Comparison of ENCODE assay signal across 17 cellular contexts in the genomic region with DNA sequence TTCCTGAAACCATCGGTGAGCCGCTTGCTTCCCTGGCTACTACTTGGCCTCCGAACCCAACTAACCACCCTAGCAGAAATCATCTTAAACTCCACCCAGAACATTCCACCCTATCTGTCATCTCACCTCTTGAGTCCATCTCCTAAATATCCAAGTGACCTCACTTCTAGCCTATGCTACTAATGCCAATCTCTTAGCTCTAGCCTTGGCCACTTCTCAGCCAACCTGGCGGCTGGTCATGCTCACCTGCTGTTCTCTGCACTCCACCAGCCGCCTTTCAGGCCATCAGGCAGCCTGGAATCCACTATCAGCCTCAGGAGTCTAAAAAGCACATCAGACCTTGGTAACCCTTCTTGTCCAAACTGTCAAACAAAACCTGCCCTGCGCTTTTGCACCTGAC. TPM values are rescaled to one million over a fixed set of nuclear protein-coding genes. Genes with fewer than 3 reads are reported as not detected.
DNase-seq lines count a peak whose midpoint lies in the region; ATAC-seq and TF ChIP-seq lines count a peak whose summit lies in the region.
"Had no signal": no experiment of that assay in that cellular context is flagged by ENCODE, and none has a peak within 500 bp of the region (broad histone marks: within the 10 kb centered on the region; RNA-seq: fewer than 3 reads in every experiment).

No MANE protein-coding gene starts in this region.

- H2BK12ac ChIP-seq in trophoblast cell (ENCODE audit: low read length) = no peak overlapping the region

- WGBS in trophoblast cell (ENCODE audit: extremely low coverage, insufficient coverage, insufficient read length) = no CpG with 5 or more reads among the region's 6 CpGs

- no peak overlapping the region for H4K8ac ChIP-seq in trophoblast cell (ENCODE audit: low read depth, low read length)

- H2BK5ac ChIP-seq in trophoblast cell (ENCODE audit: low read depth, low read length, poor library complexity) = no peak overlapping the region

- TF ChIP-seq CTCF in HEK293 (tag by site-specific recombination; IDR thresholded peaks at IDR 0.05) = no peak

- peak overlapping the region; percentile 4 for H3K27ac Mint-ChIP-seq in activated CD4-positive, alpha-beta T cell treated with anti-CD3 and anti-CD28 coated beads for 36 hours
- H3K27ac Mint-ChIP-seq in central memory CD8-positive, alpha-beta T cell (ENCODE audit: low read depth) = peak overlapping the region; percentile 47
- no peak overlapping the region for H3K27ac Mint-ChIP-seq in activated CD8-positive, alpha-beta memory T cell treated with anti-CD3 and anti-CD28 coated beads, Interleukin-2, amount 10 ng/mL, durations not matched to agents 7 days and 5 days

- no peaks in the 10 kb centered on the region for H3K9me3 Mint-ChIP-seq in activated CD4-positive, alpha-beta T cell treated with anti-CD3 and anti-CD28 coated beads for 36 hours (ENCODE audit: low read depth)
- H3K9me3 Mint-ChIP-seq in central memory CD8-positive, alpha-beta T cell = no peaks in the 10 kb centered on the region
- no peaks in the 10 kb centered on the region for H3K9me3 Mint-ChIP-seq in activated CD8-positive, alpha-beta memory T cell treated with anti-CD3 and anti-CD28 coated beads, Interleukin-2, amount 10 ng/mL, durations not matched to agents 7 days and 5 days (ENCODE audit: low read depth)

- ATAC-seq in activated CD4-positive, alpha-beta T cell treated with anti-CD3 and anti-CD28 coated beads for 36 hours = no peak
- no peak for ATAC-seq in central memory CD8-positive, alpha-beta T cell (replicated peaks; ENCODE audit: extremely low read depth, poor library complexity, severe bottlenecking)
- ATAC-seq in activated CD8-positive, alpha-beta memory T cell treated with anti-CD3 and anti-CD28 coated beads, Interleukin-2, amount 10 ng/mL, durations not matched to agents 7 days and 5 days = no peak
- ATAC-seq in GM18517 (IDR thresholded peaks at IDR 0.05; ENCODE audit: unreplicated experiment) = no peak
- ATAC-seq in HG02870 (IDR thresholded peaks at IDR 0.05; ENCODE audit: unreplicated experiment) = no peak

- no peak overlapping the region for H3K4me2 ChIP-seq in trophoblast cell (ENCODE audit: low read length)

- H3K27me3 ChIP-seq in trophoblast cell (ENCODE audit: insufficient read depth, low read length) = no peaks in the 10 kb centered on the region
- H3K27me3 ChIP-seq: ovary had no signal

- intact Hi-C loops in activated CD4-positive, alpha-beta T cell treated with anti-CD3 and anti-CD28 coated beads for 36 hours (cut with DNase I, micrococcal nuclease) = no loop called here

- H3K4me1 Mint-ChIP-seq in activated CD4-positive, alpha-beta T cell treated with anti-CD3 and anti-CD28 coated beads for 36 hours = peaks cover 51% of the 10 kb centered on the region
- peaks cover 67% of the 10 kb centered on the region for H3K4me1 Mint-ChIP-seq in central memory CD8-positive, alpha-beta T cell
- peaks cover 26% of the 10 kb centered on the region for H3K4me1 Mint-ChIP-seq in activated CD8-positive, alpha-beta memory T cell treated with anti-CD3 and anti-CD28 coated beads, Interleukin-2, amount 10 ng/mL, durations not matched to agents 7 days and 5 days

- no peak for DNase-seq in activated CD4-positive, alpha-beta T cell treated with anti-CD3 and anti-CD28 coated beads for 36 hours
- DNase-seq in activated CD4-positive, alpha-beta T cell treated with anti-CD3 and anti-CD28 coated beads for 1 hour = no peak
- DNase-seq in central memory CD8-positive, alpha-beta T cell (ENCODE audit: low spot score in 2 of 2) = no peak
- peak; percentile 51 to 86 for DNase-seq in trophoblast cell
- DNase-seq in activated CD8-positive, alpha-beta memory T cell treated with anti-CD3 and anti-CD28 coated beads, Interleukin-2, amount 10 ng/mL, durations not matched to agents 7 days and 5 days = no peak
- DNase-seq: 8988T; amygdala; central memory CD4-positive, alpha-beta T cell; DMS 273 treated with DMSO at 0.1 percent for 48 hours; effector CD8-positive, alpha-beta T cell; glutamatergic neuron; NCI-H146; ovary; substantia nigra had no signal

- H2AK5ac ChIP-seq in trophoblast cell (ENCODE audit: low read length) = no peak overlapping the region

- CTCF ChIA-PET in activated CD4-positive, alpha-beta T cell treated with anti-CD3 and anti-CD28 coated beads for 36 hours (lab: Charles Lee) = no interaction called here
- CTCF ChIA-PET in HEK293 (lab: Yijun Ruan, JAX) = no interaction called here
- CTCF ChIA-PET in activated CD8-positive, alpha-beta memory T cell treated with anti-CD3 and anti-CD28 coated beads, Interleukin-2, amount 10 ng/mL, durations not matched to agents 7 days and 5 days (lab: Charles Lee) = interaction anchor here (0.7 kb wide), 1 partner anchor 9 kb away, joined by 3 read pairs; no protein-coding TSS in a partner anchor

- H3K9me3 ChIP-seq in HEK293 (ENCODE audit: control insufficient read depth, insufficient read depth, low read depth, low read length) = no peaks in the 10 kb centered on the region
- H3K9me3 ChIP-seq in trophoblast cell (ENCODE audit: insufficient read depth, low read depth, low read length) = no peaks in the 10 kb centered on the region
- H3K9me3 ChIP-seq: ovary had no signal

- H4K91ac ChIP-seq in trophoblast cell (ENCODE audit: low read depth, low read length) = no peak overlapping the region

- no peak overlapping the region for H2AFZ ChIP-seq in trophoblast cell (ENCODE audit: insufficient read depth, low read length, poor library complexity)

- POLR2A ChIA-PET in activated CD4-positive, alpha-beta T cell treated with anti-CD3 and anti-CD28 coated beads for 36 hours (lab: Charles Lee) = no interaction called here
- POLR2A ChIA-PET in HEK293 (lab: Yijun Ruan, JAX) = interaction anchor here (1.2 kb wide), 1 partner anchor 10 kb away, joined by 3 read pairs; no protein-coding TSS in a partner anchor

- peaks cover 2% of the 10 kb centered on the region for H3K79me1 ChIP-seq in trophoblast cell (ENCODE audit: low read length)

- no peak overlapping the region for H3K23ac ChIP-seq in trophoblast cell (ENCODE audit: low read length)

- peaks cover 24 to 68% of the 10 kb centered on the region in 2 experiments for H3K36me3 ChIP-seq in HEK293 (ENCODE audit: control insufficient read depth in 2 of 2, insufficient read depth in 1 of 2, low read length in 2 of 2)
- H3K36me3 ChIP-seq in trophoblast cell (ENCODE audit: control insufficient read depth in 1 of 2, insufficient read depth in 2 of 2, low read length in 2 of 2) = peaks cover 38 to 49% of the 10 kb centered on the region in 2 experiments
- H3K36me3 ChIP-seq: ovary had no signal

- H2BK120ac ChIP-seq in trophoblast cell (ENCODE audit: insufficient read depth, low read length, poor library complexity) = no peak overlapping the region

- H3K4me3 Mint-ChIP-seq in activated CD4-positive, alpha-beta T cell treated with anti-CD3 and anti-CD28 coated beads for 36 hours = no peak overlapping the region
- peak overlapping the region; percentile 53 for H3K4me3 Mint-ChIP-seq in central memory CD8-positive, alpha-beta T cell
- H3K4me3 Mint-ChIP-seq in activated CD8-positive, alpha-beta memory T cell treated with anti-CD3 and anti-CD28 coated beads, Interleukin-2, amount 10 ng/mL, durations not matched to agents 7 days and 5 days = no peak overlapping the region

- no peak overlapping the region for H3K14ac ChIP-seq in trophoblast cell (ENCODE audit: low read length)

- no peak overlapping the region for H4K12ac ChIP-seq in trophoblast cell (ENCODE audit: low read depth, low read length)

- H3K27ac ChIP-seq in HEK293 (ENCODE audit: extremely low read depth, low read depth, low read length) = no peak overlapping the region
- H3K27ac ChIP-seq in trophoblast cell (ENCODE audit: low read depth, low read length) = no peak overlapping the region
- H3K27ac ChIP-seq: ovary had no signal

- H3K4ac ChIP-seq in trophoblast cell (ENCODE audit: low read depth, low read length) = no peak overlapping the region

- H3K4me1 ChIP-seq in HEK293 (ENCODE audit: control insufficient read depth, insufficient read depth, low read length) (no peaks in the 10 kb centered on the region), trophoblast cell (ENCODE audit: control insufficient read depth in 1 of 2, insufficient read depth in 2 of 2, low read length in 2 of 2) (peaks cover 0 to 8% of the 10 kb centered on the region in 2 experiments)

- H3K9ac ChIP-seq in trophoblast cell (ENCODE audit: low read length) = no peak overlapping the region

- no peak overlapping the region for H3K18ac ChIP-seq in trophoblast cell (ENCODE audit: low read length)

- H3K4me3 ChIP-seq in HEK293 (ENCODE audit: low read depth, low read length) (no peak overlapping the region), trophoblast cell (ENCODE audit: low read depth, low read length) (no peak overlapping the region)
- H3K4me3 ChIP-seq: ovary had no signal

- H3K36me3 Mint-ChIP-seq in activated CD4-positive, alpha-beta T cell treated with anti-CD3 and anti-CD28 coated beads for 36 hours (ENCODE audit: low read depth) = peaks cover 58% of the 10 kb centered on the region
- peaks cover 59% of the 10 kb centered on the region for H3K36me3 Mint-ChIP-seq in central memory CD8-positive, alpha-beta T cell (ENCODE audit: insufficient read depth)
- H3K36me3 Mint-ChIP-seq in activated CD8-positive, alpha-beta memory T cell treated with anti-CD3 and anti-CD28 coated beads, Interleukin-2, amount 10 ng/mL, durations not matched to agents 7 days and 5 days = peaks cover 37% of the 10 kb centered on the region

- H3K79me2 ChIP-seq in trophoblast cell (ENCODE audit: control insufficient read depth, insufficient read depth, low read length, poor library complexity) = no peaks in the 10 kb centered on the region

- H3K27me3 Mint-ChIP-seq in activated CD4-positive, alpha-beta T cell treated with anti-CD3 and anti-CD28 coated beads for 36 hours = no peaks in the 10 kb centered on the region
- no peaks in the 10 kb centered on the region for H3K27me3 Mint-ChIP-seq in central memory CD8-positive, alpha-beta T cell
- H3K27me3 Mint-ChIP-seq in activated CD8-positive, alpha-beta memory T cell treated with anti-CD3 and anti-CD28 coated beads, Interleukin-2, amount 10 ng/mL, durations not matched to agents 7 days and 5 days = no peaks in the 10 kb centered on the region

RNA-seq across cellular contexts. Expression of a gene that starts 11.9 kb away (rescaled TPM):
- 100 to 1,000 TPM; 109 to 130 TPM for total RNA-seq in activated CD4-positive, alpha-beta T cell treated with anti-CD3 and anti-CD28 coated beads for 36 hours
- polyA plus RNA-seq in trophoblast cell (2013) = 16.7 and 17.1 TPM in 2 replicates
- 100 to 1,000 TPM; 151 to 156 TPM for total RNA-seq in activated CD8-positive, alpha-beta memory T cell treated with anti-CD3 and anti-CD28 coated beads, Interleukin-2, amount 10 ng/mL, durations not matched to agents 7 days and 5 days

RNA-seq across cellular contexts. Expression of a gene that starts 46.6 kb away (rescaled TPM):
- 10 to 100 TPM; 90.1 to 92.5 TPM for total RNA-seq in activated CD4-positive, alpha-beta T cell treated with anti-CD3 and anti-CD28 coated beads for 36 hours
- 21.5 and 22.0 TPM in 2 replicates for polyA plus RNA-seq in trophoblast cell (2013)
- 10 to 100 TPM; 84.5 to 94.3 TPM for total RNA-seq in activated CD8-positive, alpha-beta memory T cell treated with anti-CD3 and anti-CD28 coated beads, Interleukin-2, amount 10 ng/mL, durations not matched to agents 7 days and 5 days

Comparison
In these comparisons a context has a peak if more than half of its experiments do, and no peak if none do; other contexts are left out.
1. DNase-seq: peak in trophoblast cell (2 of 2); none in activated CD4-positive, alpha-beta T cell treated with anti-CD3 and anti-CD28 coated beads for 36 hours (single experiment), activated CD4-positive, alpha-beta T cell treated with anti-CD3 and anti-CD28 coated beads for 1 hour (single experiment), central memory CD8-positive, alpha-beta T cell (0 of 2) and activated CD8-positive, alpha-beta memory T cell treated with anti-CD3 and anti-CD28 coated beads, Interleukin-2, amount 10 ng/mL, durations not matched to agents 7 days and 5 days (single experiment).